17 cellular contexts compared by ENCODE assay signal in the genomic region with DNA sequence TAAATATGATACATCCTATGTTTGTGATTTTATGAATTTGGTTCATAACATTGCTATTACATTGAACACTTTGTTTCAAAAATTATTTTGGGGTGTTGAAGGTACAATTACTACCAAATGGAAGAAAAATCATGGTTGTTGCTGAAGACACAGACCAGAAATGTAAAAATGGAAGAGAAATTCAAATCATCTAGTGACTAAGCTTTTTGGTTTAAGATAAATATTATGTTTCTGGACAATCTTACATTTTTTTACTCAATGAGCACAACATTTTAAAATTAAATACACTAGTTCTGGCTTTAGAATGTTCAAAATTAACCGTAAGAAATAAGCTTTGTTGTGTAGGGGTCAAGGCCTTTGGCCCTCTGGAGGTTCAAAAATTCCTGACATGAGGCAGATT.
"Had no signal": no experiment of that assay in that cellular context is flagged by ENCODE, and none has a peak within 500 bp of the region (broad histone marks: within the 10 kb centered on the region; RNA-seq: fewer than 3 reads in every experiment).

No MANE protein-coding gene starts in this region.

- H3K9me3 ChIP-seq: adrenal gland, SJSA1 had no signal

- H3K36me3 Mint-ChIP-seq: activated naive CD4-positive, alpha-beta T cell treated with anti-CD3 and anti-CD28 coated beads, Interleukin-2, amount 10 ng/mL, durations not matched to agents 7 days and 5 days; activated naive CD8-positive, alpha-beta T cell treated with anti-CD3 and anti-CD28 coated beads for 36 hours; T-cell had no signal

- FAIRE-seq: bronchial epithelial cell had no signal

- H3K4me1 ChIP-seq: adrenal gland, SJSA1 had no signal

- H3K27ac ChIP-seq: adrenal gland, SJSA1 had no signal

- H3K4me1 Mint-ChIP-seq: activated B cell treated with CpG ODN at 0.5 μM for 24 hours; activated CD4-positive, alpha-beta memory T cell treated with anti-CD3 and anti-CD28 coated beads, Interleukin-2, amount 10 ng/mL, durations not matched to agents 7 days and 5 days; activated CD4-positive, alpha-beta T cell treated with anti-CD3 and anti-CD28 coated beads, Interleukin-2, amount 10 ng/mL, durations not matched to agents 7 days and 5 days; activated naive CD4-positive, alpha-beta T cell treated with anti-CD3 and anti-CD28 coated beads, Interleukin-2, amount 10 ng/mL, durations not matched to agents 7 days and 5 days; activated naive CD8-positive, alpha-beta T cell treated with anti-CD3 and anti-CD28 coated beads for 36 hours; T-cell had no signal

- H3K9me3 Mint-ChIP-seq: activated B cell treated with CpG ODN at 0.5 μM for 24 hours; activated CD4-positive, alpha-beta memory T cell treated with anti-CD3 and anti-CD28 coated beads, Interleukin-2, amount 10 ng/mL, durations not matched to agents 7 days and 5 days; activated CD4-positive, alpha-beta T cell treated with anti-CD3 and anti-CD28 coated beads, Interleukin-2, amount 10 ng/mL, durations not matched to agents 7 days and 5 days; activated naive CD4-positive, alpha-beta T cell treated with anti-CD3 and anti-CD28 coated beads, Interleukin-2, amount 10 ng/mL, durations not matched to agents 7 days and 5 days; activated naive CD8-positive, alpha-beta T cell treated with anti-CD3 and anti-CD28 coated beads for 36 hours; activated T-helper 2 cell treated with anti-CD3 and anti-CD28 coated beads, Interferon-gamma antibody, Interleukin-2, Interleukin-4, amounts not matched to agents 10 μg/mL and 5 μg/mL and 100 μg/mL, durations not matched to agents 14 hours and 24 hours and 36 hours had no signal

- H3K27ac Mint-ChIP-seq: activated B cell treated with CpG ODN at 0.5 μM for 24 hours; activated CD4-positive, alpha-beta memory T cell treated with anti-CD3 and anti-CD28 coated beads, Interleukin-2, amount 10 ng/mL, durations not matched to agents 7 days and 5 days; activated CD4-positive, alpha-beta T cell treated with anti-CD3 and anti-CD28 coated beads, Interleukin-2, amount 10 ng/mL, durations not matched to agents 7 days and 5 days; activated naive CD4-positive, alpha-beta T cell treated with anti-CD3 and anti-CD28 coated beads, Interleukin-2, amount 10 ng/mL, durations not matched to agents 7 days and 5 days; activated naive CD8-positive, alpha-beta T cell treated with anti-CD3 and anti-CD28 coated beads for 36 hours; activated T-cell treated with anti-CD3 and anti-CD28 coated beads, Interleukin-2, amount 50 U/mL, for 72 hours; activated T-helper 2 cell treated with anti-CD3 and anti-CD28 coated beads, Interferon-gamma antibody, Interleukin-2, Interleukin-4, amounts not matched to agents 10 μg/mL and 5 μg/mL and 100 μg/mL, durations not matched to agents 14 hours and 24 hours and 36 hours; T-cell had no signal

- DNase-seq: activated B cell treated with CpG ODN at 0.5 μM for 24 hours; activated CD4-positive, alpha-beta memory T cell treated with anti-CD3 and anti-CD28 coated beads, Interleukin-2, amount 10 ng/mL, durations not matched to agents 7 days and 5 days; activated CD4-positive, alpha-beta T cell treated with anti-CD3 and anti-CD28 coated beads for 1 hour; activated CD4-positive, alpha-beta T cell treated with anti-CD3 and anti-CD28 coated beads, Interleukin-2, amount 10 ng/mL, durations not matched to agents 7 days and 5 days; activated CD8-positive, alpha-beta memory T cell treated with anti-CD3 and anti-CD28 coated beads, Interleukin-2, amount 50 U/mL, for 4 hours; activated gamma-delta T cell treated with Interleukin-2 at 50 U/mL for 16 hours; activated naive CD4-positive, alpha-beta T cell treated with anti-CD3 and anti-CD28 coated beads, Interleukin-2, amount 10 ng/mL, durations not matched to agents 7 days and 5 days; activated naive CD8-positive, alpha-beta T cell treated with anti-CD3 and anti-CD28 coated beads for 36 hours; activated T-cell treated with anti-CD3 and anti-CD28 coated beads, Interleukin-2, amount 50 U/mL, for 72 hours; central memory CD4-positive, alpha-beta T cell; NCI-H187 treated with DMSO at 0.1 percent for 48 hours; T-cell; T1000 had no signal

- H3K27me3 ChIP-seq: adrenal gland, SJSA1 had no signal

- H3K27me3 Mint-ChIP-seq: activated B cell treated with CpG ODN at 0.5 μM for 24 hours; activated CD4-positive, alpha-beta memory T cell treated with anti-CD3 and anti-CD28 coated beads, Interleukin-2, amount 10 ng/mL, durations not matched to agents 7 days and 5 days; activated naive CD8-positive, alpha-beta T cell treated with anti-CD3 and anti-CD28 coated beads for 36 hours; T-cell had no signal

- H3K4me3 ChIP-seq: adrenal gland, SJSA1 had no signal

- ATAC-seq: activated T-cell treated with anti-CD3 and anti-CD28 coated beads, Interleukin-2, amount 50 U/mL, for 72 hours; T-cell had no signal

- H3K4me3 Mint-ChIP-seq: activated B cell treated with CpG ODN at 0.5 μM for 24 hours; activated CD4-positive, alpha-beta memory T cell treated with anti-CD3 and anti-CD28 coated beads, Interleukin-2, amount 10 ng/mL, durations not matched to agents 7 days and 5 days; activated CD4-positive, alpha-beta T cell treated with anti-CD3 and anti-CD28 coated beads, Interleukin-2, amount 10 ng/mL, durations not matched to agents 7 days and 5 days; activated naive CD4-positive, alpha-beta T cell treated with anti-CD3 and anti-CD28 coated beads, Interleukin-2, amount 10 ng/mL, durations not matched to agents 7 days and 5 days; activated naive CD8-positive, alpha-beta T cell treated with anti-CD3 and anti-CD28 coated beads for 36 hours; activated T-cell treated with anti-CD3 and anti-CD28 coated beads, Interleukin-2, amount 50 U/mL, for 72 hours; T-cell had no signal

- H3K36me3 ChIP-seq: adrenal gland, SJSA1 had no signal
